ENCODE assay signal across 33 cellular contexts in genomic region chr15:33872761-33873106, GRCh38.
"Had no signal": no experiment of that assay in that cellular context is flagged by ENCODE, and none has a peak within 500 bp of the region (broad histone marks: within the 10 kb centered on the region; RNA-seq: fewer than 3 reads in every experiment).

No MANE protein-coding gene starts in this region.

- H3K27ac ChIP-seq: adrenal gland, body of pancreas, brain microvascular endothelial cell, breast epithelium, VCaP had no signal

- H3K4me1 ChIP-seq: adrenal gland, body of pancreas, breast epithelium had no signal

- DNase-seq: activated B cell treated with CpG ODN at 0.5 μM for 24 hours; activated CD4-positive, alpha-beta memory T cell treated with anti-CD3 and anti-CD28 coated beads for 36 hours; activated CD4-positive, alpha-beta T cell treated with anti-CD3 and anti-CD28 coated beads for 4 hours; activated CD4-positive, alpha-beta T cell treated with anti-CD3 and anti-CD28 coated beads, Interleukin-2, amount 10 ng/mL, durations not matched to agents 24 days and 14 days; activated CD4-positive, alpha-beta T cell treated with anti-CD3 and anti-CD28 coated beads, Interleukin-2, amount 50 U/mL, for 1 hour; activated CD4-positive, alpha-beta T cell treated with anti-CD3 and anti-CD28 coated beads, Interleukin-2, amount 50 U/mL, for 4 hours; activated CD4-positive, CD25-positive, alpha-beta regulatory T cell treated with anti-CD3 and anti-CD28 coated beads, Interleukin-2, amount 50 U/mL, for 72 hours; activated CD8-positive, alpha-beta memory T cell treated with anti-CD3 and anti-CD28 coated beads, Interleukin-2, amount 50 U/mL, for 4 hours; activated CD8-positive, alpha-beta T cell treated with anti-CD3 and anti-CD28 coated beads for 36 hours; activated effector memory CD4-positive, alpha-beta T cell treated with anti-CD3 and anti-CD28 coated beads, Interleukin-2, amount 50 U/mL, for 16 hours; activated gamma-delta T cell treated with Interleukin-2 at 50 U/mL for 16 hours; activated naive CD4-positive, alpha-beta T cell; activated naive CD4-positive, alpha-beta T cell treated with anti-CD3 and anti-CD28 coated beads for 36 hours; activated naive CD4-positive, alpha-beta T cell treated with anti-CD3 and anti-CD28 coated beads, Interleukin-2, amount 50 U/mL, for 16 hours; activated naive CD8-positive, alpha-beta T cell treated with anti-CD3 and anti-CD28 coated beads for 36 hours; activated T-cell treated with anti-CD3 and anti-CD28 coated beads for 4 hours; activated T-cell treated with anti-CD3 and anti-CD28 coated beads, Interleukin-2, amount 50 U/mL, for 1 hour; activated T-cell treated with anti-CD3 and anti-CD28 coated beads, Interleukin-2, amount 50 U/mL, for 4 hours; activated T-cell treated with anti-CD3 and anti-CD28 coated beads, Interleukin-2, amount 50 U/mL, for 72 hours; adrenal gland; amniotic stem cell; aorta; body of pancreas; brain microvascular endothelial cell; caudate nucleus; cerebellar nuclear complex; T-helper 1 cell; T-helper 2 cell; T-helper 9 cell had no signal

- H3K36me3 ChIP-seq: adrenal gland, brain microvascular endothelial cell, breast epithelium had no signal

- ATAC-seq: activated CD8-positive, alpha-beta T cell treated with anti-CD3 and anti-CD28 coated beads for 36 hours; activated naive CD4-positive, alpha-beta T cell treated with anti-CD3 and anti-CD28 coated beads, Interleukin-2, amount 50 U/mL, for 72 hours; activated T-cell treated with anti-CD3 and anti-CD28 coated beads, Interleukin-2, amount 50 U/mL, for 4 hours; activated T-cell treated with anti-CD3 and anti-CD28 coated beads, Interleukin-2, amount 50 U/mL, for 72 hours; activated T-helper 17 cell treated with anti-CD3 and anti-CD28 coated beads, Interleukin-2, amount 50 U/mL, for 72 hours; body of pancreas had no signal

- H3K27me3 ChIP-seq: adrenal gland, body of pancreas, brain microvascular endothelial cell, breast epithelium had no signal

- H3K9me3 ChIP-seq: adrenal gland, body of pancreas, breast epithelium had no signal

- H3K4me3 ChIP-seq: adrenal gland, body of pancreas, breast epithelium had no signal
